ENCODE assay signal across 1 cellular context in the genomic region with DNA sequence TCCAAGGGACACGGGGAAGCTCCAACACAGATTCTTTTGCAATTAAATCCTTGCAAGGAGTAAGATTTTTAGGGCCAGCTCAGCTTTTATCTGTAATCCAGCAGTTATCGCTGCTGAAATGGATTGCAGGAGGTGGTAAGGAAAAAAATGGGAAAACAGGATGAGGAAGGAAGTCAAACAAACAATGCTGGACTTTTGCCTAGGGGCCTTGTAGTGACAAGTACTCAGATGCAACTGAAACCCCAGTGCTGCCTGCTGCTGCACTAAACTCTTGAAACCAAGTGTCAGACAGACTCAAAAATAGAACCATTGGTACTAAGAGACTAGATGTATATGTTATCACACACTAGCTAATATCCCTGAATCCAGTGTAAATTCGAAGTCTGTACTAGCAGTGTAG.
TF ChIP-seq lines count a peak whose summit lies in the region.

No MANE protein-coding gene starts in this region.

TF ChIP-seq in HepG2, 621 proteins besides CTCF, POLR2A, EP300 and RAD21 (continued from another document and continues in another):
- TF ChIP-seq, protein P1, sequence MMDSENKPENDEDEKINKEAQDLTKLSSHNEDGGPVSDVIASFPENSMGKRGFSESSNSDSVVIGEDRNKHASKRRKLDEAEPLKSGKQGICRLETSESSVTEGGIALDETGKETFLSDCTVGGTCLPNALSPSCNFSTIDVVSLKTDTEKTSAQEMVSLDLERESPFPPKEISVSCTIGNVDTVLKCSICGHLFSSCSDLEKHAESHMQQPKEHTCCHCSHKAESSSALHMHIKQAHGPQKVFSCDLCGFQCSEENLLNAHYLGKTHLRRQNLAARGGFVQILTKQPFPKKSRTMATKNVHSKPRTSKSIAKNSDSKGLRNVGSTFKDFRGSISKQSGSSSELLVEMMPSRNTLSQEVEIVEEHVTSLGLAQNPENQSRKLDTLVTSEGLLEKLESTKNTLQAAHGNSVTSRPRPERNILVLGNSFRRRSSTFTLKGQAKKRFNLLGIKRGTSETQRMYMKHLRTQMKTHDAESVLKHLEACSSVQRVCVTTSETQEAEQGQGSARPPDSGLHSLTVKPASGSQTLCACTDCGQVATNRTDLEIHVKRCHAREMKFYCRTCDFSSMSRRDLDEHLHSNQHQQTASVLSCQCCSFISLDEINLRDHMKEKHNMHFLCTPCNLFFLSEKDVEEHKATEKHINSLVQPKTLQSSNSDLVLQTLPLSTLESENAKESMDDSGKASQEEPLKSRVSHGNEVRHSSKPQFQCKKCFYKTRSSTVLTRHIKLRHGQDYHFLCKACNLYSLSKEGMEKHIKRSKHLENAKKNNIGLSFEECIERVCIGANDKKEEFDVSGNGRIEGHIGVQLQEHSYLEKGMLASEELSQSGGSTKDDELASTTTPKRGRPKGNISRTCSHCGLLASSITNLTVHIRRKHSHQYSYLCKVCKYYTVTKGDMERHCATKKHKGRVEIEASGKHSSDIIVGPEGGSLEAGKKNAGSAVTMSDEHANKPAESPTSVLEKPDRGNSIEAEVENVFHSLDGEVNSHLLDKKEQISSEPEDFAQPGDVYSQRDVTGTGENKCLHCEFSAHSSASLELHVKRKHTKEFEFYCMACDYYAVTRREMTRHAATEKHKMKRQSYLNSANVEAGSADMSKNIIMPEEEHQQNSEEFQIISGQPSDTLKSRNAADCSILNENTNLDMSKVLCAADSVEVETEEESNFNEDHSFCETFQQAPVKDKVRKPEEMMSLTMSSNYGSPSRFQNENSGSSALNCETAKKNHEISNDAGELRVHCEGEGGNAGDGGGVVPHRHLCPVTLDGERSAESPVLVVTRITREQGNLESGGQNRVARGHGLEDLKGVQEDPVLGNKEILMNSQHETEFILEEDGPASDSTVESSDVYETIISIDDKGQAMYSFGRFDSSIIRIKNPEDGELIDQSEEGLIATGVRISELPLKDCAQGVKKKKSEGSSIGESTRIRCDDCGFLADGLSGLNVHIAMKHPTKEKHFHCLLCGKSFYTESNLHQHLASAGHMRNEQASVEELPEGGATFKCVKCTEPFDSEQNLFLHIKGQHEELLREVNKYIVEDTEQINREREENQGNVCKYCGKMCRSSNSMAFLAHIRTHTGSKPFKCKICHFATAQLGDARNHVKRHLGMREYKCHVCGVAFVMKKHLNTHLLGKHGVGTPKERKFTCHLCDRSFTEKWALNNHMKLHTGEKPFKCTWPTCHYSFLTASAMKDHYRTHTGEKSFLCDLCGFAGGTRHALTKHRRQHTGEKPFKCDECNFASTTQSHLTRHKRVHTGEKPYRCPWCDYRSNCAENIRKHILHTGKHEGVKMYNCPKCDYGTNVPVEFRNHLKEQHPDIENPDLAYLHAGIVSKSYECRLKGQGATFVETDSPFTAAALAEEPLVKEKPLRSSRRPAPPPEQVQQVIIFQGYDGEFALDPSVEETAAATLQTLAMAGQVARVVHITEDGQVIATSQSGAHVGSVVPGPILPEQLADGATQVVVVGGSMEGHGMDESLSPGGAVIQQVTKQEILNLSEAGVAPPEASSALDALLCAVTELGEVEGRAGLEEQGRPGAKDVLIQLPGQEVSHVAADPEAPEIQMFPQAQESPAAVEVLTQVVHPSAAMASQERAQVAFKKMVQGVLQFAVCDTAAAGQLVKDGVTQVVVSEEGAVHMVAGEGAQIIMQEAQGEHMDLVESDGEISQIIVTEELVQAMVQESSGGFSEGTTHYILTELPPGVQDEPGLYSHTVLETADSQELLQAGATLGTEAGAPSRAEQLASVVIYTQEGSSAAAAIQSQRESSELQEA (CRISPR knock-in tag; IDR thresholded peaks at IDR 0.05; ENCODE audit: not compliant biosample characterization) = no peak
- no peak for TF ChIP-seq RELA (CRISPR knock-in tag; IDR thresholded peaks at IDR 0.05)
- no peak; the same call in 1 of the 2 replicates for TF ChIP-seq HMG20A (CRISPR knock-in tag; IDR thresholded peaks at IDR 0.05; ENCODE audit: borderline replicate concordance)
- no peak for TF ChIP-seq XRCC5 (optimal IDR thresholded peaks at IDR 0.05; ENCODE audit: low read length)
- TF ChIP-seq, protein P2, sequence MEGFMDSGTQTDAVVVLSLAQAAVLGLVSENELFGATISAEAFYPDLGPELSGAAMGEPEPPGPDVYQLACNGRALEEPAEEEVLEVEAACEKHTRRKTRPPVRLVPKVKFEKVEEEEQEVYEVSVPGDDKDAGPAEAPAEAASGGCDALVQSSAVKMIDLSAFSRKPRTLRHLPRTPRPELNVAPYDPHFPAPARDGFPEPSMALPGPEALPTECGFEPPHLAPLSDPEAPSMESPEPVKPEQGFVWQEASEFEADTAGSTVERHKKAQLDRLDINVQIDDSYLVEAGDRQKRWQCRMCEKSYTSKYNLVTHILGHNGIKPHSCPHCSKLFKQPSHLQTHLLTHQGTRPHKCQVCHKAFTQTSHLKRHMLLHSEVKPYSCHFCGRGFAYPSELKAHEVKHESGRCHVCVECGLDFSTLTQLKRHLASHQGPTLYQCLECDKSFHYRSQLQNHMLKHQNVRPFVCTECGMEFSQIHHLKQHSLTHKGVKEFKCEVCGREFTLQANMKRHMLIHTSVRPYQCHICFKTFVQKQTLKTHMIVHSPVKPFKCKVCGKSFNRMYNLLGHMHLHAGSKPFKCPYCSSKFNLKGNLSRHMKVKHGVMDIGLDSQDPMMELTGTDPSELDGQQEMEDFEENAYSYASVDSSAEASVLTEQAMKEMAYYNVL (CRISPR knock-in tag; IDR thresholded peaks at IDR 0.05; ENCODE audit: borderline replicate concordance) = peak; percentile 98
- TF ChIP-seq HNF4A (CRISPR knock-in tag; IDR thresholded peaks at IDR 0.05) = peak; percentile 79
- no peak for TF ChIP-seq ZIK1 (CRISPR knock-in tag; IDR thresholded peaks at IDR 0.05; ENCODE audit: borderline replicate concordance, low read depth)
- TF ChIP-seq, protein P3, sequence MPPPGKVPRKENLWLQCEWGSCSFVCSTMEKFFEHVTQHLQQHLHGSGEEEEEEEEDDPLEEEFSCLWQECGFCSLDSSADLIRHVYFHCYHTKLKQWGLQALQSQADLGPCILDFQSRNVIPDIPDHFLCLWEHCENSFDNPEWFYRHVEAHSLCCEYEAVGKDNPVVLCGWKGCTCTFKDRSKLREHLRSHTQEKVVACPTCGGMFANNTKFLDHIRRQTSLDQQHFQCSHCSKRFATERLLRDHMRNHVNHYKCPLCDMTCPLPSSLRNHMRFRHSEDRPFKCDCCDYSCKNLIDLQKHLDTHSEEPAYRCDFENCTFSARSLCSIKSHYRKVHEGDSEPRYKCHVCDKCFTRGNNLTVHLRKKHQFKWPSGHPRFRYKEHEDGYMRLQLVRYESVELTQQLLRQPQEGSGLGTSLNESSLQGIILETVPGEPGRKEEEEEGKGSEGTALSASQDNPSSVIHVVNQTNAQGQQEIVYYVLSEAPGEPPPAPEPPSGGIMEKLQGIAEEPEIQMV (CRISPR knock-in tag; IDR thresholded peaks at IDR 0.05; ENCODE audit: low read depth) = no peak
- no peak for TF ChIP-seq ZNF296 (CRISPR knock-in tag; conservative IDR thresholded peaks at IDR 0.05)
- TF ChIP-seq ZNF891 (CRISPR knock-in tag; IDR thresholded peaks at IDR 0.05) = no peak
- TF ChIP-seq HDAC1 (CRISPR knock-in tag; IDR thresholded peaks at IDR 0.05) = no peak
- no peak for TF ChIP-seq REPIN1 (CRISPR knock-in tag; IDR thresholded peaks at IDR 0.05; ENCODE audit: borderline replicate concordance, low read depth)
- TF ChIP-seq, protein P4, sequence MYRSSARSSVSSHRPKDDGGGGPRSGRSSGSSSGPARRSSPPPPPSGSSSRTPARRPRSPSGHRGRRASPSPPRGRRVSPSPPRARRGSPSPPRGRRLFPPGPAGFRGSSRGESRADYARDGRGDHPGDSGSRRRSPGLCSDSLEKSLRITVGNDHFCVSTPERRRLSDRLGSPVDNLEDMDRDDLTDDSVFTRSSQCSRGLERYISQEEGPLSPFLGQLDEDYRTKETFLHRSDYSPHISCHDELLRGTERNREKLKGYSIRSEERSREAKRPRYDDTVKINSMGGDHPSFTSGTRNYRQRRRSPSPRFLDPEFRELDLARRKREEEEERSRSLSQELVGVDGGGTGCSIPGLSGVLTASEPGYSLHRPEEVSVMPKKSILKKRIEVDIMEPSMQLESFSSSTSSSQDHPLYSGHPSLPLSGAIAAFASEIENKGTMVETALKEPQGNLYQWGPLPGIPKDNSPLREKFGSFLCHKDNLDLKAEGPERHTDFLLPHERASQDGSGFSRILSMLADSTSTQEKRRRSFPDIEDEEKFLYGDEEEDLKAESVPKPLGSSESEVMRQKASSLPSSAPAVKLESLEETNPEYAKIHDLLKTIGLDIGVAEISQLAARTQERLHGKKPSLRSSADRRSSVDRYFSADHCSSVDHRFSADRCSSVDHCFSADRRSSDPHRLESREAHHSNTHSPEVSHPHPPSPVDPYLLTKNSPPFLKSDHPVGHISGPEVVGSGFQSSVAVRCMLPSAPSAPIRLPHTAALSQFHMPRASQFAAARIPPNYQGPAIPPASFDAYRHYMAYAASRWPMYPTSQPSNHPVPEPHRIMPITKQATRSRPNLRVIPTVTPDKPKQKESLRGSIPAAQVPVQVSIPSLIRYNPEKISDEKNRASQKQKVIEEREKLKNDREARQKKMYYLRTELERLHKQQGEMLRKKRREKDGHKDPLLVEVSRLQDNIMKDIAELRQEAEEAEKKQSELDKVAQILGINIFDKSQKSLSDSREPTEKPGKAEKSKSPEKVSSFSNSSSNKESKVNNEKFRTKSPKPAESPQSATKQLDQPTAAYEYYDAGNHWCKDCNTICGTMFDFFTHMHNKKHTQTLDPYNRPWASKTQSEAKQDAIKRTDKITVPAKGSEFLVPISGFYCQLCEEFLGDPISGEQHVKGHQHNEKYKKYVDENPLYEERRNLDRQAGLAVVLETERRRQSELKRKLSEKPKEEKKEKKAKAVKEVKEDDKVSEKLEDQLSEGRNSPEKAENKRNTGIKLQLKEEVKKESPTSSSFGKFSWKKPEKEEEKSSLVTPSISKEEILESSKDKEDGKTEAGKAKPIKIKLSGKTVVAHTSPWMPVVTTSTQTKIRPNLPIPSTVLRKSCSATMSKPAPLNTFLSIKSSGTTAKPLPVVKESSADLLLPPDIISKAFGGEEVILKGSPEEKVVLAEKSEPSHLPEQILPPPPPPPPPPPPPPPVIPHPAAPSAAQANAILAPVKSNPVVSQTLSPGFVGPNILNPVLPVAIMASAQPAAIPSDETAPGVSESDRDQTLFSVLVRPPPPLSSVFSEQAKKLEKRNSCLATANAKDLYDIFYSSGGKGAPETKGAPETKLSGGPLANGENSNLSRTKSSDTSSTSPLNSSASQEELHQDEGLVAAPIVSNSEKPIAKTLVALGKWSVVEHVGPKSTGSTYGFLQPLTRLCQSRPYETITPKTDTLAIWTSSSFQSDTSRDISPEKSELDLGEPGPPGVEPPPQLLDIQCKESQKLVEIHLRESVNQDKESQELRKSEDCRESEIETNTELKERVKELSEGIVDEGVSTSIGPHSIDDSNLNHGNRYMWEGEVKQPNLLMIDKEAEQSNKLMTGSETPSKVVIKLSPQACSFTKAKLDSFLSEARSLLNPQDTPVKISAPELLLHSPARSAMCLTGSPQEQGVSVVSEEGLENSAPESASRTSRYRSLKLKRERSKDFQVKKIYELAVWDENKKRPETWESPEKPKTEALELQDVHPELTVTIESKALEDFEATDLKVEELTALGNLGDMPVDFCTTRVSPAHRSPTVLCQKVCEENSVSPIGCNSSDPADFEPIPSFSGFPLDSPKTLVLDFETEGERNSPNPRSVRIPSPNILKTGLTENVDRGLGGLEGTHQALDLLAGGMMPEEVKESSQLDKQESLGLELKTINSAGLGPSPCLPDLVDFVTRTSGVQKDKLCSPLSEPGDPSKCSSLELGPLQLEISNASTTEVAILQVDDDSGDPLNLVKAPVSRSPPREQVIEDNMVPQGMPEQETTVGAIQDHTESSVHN (CRISPR knock-in tag; IDR thresholded peaks at IDR 0.05) = no peak
- no peak for TF ChIP-seq MXI1 (IDR thresholded peaks at IDR 0.05; ENCODE audit: borderline replicate concordance, low read depth, low read length)
- TF ChIP-seq AHR (CRISPR knock-in tag; IDR thresholded peaks at IDR 0.05) = no peak
- TF ChIP-seq, protein P5, sequence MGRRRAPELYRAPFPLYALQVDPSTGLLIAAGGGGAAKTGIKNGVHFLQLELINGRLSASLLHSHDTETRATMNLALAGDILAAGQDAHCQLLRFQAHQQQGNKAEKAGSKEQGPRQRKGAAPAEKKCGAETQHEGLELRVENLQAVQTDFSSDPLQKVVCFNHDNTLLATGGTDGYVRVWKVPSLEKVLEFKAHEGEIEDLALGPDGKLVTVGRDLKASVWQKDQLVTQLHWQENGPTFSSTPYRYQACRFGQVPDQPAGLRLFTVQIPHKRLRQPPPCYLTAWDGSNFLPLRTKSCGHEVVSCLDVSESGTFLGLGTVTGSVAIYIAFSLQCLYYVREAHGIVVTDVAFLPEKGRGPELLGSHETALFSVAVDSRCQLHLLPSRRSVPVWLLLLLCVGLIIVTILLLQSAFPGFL (CRISPR knock-in tag; IDR thresholded peaks at IDR 0.05) = no peak
- TF ChIP-seq MED8 (CRISPR knock-in tag; IDR thresholded peaks at IDR 0.05; ENCODE audit: insufficient replicate concordance) = no peak
- no peak for TF ChIP-seq ZNF570 (CRISPR knock-in tag; IDR thresholded peaks at IDR 0.05; ENCODE audit: borderline replicate concordance)
- TF ChIP-seq, protein P6, sequence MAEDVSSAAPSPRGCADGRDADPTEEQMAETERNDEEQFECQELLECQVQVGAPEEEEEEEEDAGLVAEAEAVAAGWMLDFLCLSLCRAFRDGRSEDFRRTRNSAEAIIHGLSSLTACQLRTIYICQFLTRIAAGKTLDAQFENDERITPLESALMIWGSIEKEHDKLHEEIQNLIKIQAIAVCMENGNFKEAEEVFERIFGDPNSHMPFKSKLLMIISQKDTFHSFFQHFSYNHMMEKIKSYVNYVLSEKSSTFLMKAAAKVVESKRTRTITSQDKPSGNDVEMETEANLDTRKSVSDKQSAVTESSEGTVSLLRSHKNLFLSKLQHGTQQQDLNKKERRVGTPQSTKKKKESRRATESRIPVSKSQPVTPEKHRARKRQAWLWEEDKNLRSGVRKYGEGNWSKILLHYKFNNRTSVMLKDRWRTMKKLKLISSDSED (CRISPR knock-in tag; IDR thresholded peaks at IDR 0.05) = no peak
- peak; percentile 64 for TF ChIP-seq FOXA3 (CRISPR knock-in tag; IDR thresholded peaks at IDR 0.05)
- no peak for TF ChIP-seq SMAD1 (CRISPR knock-in tag; IDR thresholded peaks at IDR 0.05; ENCODE audit: borderline replicate concordance, low read depth)
- TF ChIP-seq LCORL (IDR thresholded peaks at IDR 0.05) = no peak
- TF ChIP-seq LCORL (CRISPR knock-in tag; IDR thresholded peaks at IDR 0.05) = no peak
- no peak for TF ChIP-seq HNRNPLL (IDR thresholded peaks at IDR 0.05; ENCODE audit: low read depth, low read length, poor library complexity, severe bottlenecking)
- peak; percentile 35; the same call in 1 of the 2 replicates for TF ChIP-seq FOSL2 (CRISPR knock-in tag; IDR thresholded peaks at IDR 0.05)
- TF ChIP-seq, protein P7, sequence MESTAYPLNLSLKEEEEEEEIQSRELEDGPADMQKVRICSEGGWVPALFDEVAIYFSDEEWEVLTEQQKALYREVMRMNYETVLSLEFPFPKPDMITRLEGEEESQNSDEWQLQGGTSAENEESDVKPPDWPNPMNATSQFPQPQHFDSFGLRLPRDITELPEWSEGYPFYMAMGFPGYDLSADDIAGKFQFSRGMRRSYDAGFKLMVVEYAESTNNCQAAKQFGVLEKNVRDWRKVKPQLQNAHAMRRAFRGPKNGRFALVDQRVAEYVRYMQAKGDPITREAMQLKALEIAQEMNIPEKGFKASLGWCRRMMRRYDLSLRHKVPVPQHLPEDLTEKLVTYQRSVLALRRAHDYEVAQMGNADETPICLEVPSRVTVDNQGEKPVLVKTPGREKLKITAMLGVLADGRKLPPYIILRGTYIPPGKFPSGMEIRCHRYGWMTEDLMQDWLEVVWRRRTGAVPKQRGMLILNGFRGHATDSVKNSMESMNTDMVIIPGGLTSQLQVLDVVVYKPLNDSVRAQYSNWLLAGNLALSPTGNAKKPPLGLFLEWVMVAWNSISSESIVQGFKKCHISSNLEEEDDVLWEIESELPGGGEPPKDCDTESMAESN (CRISPR knock-in tag; conservative IDR thresholded peaks at IDR 0.05) = no peak
- TF ChIP-seq MBD4 (IDR thresholded peaks at IDR 0.05; ENCODE audit: borderline replicate concordance, low read length) = no peak
